In genomic region chr18:23550898-23551297, GRCh38 we compare ENCODE assay signal across 24 cellular contexts. TPM values are rescaled to one million over a fixed set of nuclear protein-coding genes. Genes with fewer than 3 reads are reported as not detected.
A peak's percentile ranks its signal among the peaks of the same experiment; 100 is the strongest.
DNase-seq lines count a peak whose midpoint lies in the region; ATAC-seq and TF ChIP-seq lines count a peak whose summit lies in the region.
"Had no signal": no experiment of that assay in that cellular context is flagged by ENCODE, and none has a peak within 500 bp of the region (broad histone marks: within the 10 kb centered on the region; RNA-seq: fewer than 3 reads in every experiment).

No MANE protein-coding gene starts in this region.

- H3K4me2 ChIP-seq in OCI-LY7 (ENCODE audit: low read length) = no peak overlapping the region
- H3K4me2 ChIP-seq: A549 had no signal

- H3K9me3 ChIP-seq in OCI-LY7 (ENCODE audit: low read length) = no peaks in the 10 kb centered on the region
- H3K9me3 ChIP-seq in suprapubic skin = no peaks in the 10 kb centered on the region
- H3K9me3 ChIP-seq in ovary = no peaks in the 10 kb centered on the region
- H3K9me3 ChIP-seq: A549, psoas muscle, thoracic aorta had no signal

- DNase-seq in NCI-H510A treated with DMSO at 0.1 percent for 48 hours (lab: John Stamatoyannopoulos, UW) (peak; percentile 3), NCI-H510A (lab: John Stamatoyannopoulos, UW) (no peak), OCI-LY7 (ENCODE audit: low spot score) (no peak), lower leg skin (ENCODE audit: low spot score in 2 of 2) (peak; percentile 3 to 53), suprapubic skin (ENCODE audit: low spot score in 2 of 2) (no peak), AG20443 (ENCODE audit: low spot score) (no peak), ovary (no peak)
- DNase-seq: activated gamma-delta T cell; activated naive CD8-positive, alpha-beta T cell treated with anti-CD3 and anti-CD28 coated beads, Interleukin-2, amount 10 ng/mL, durations not matched to agents 7 days and 5 days; activated T-cell treated with anti-CD3 and anti-CD28 coated beads for 4 hours; CD8-positive, alpha-beta T cell; DMS153; head of caudate nucleus; NCI-H146; NCI-H2171 treated with DMSO at 0.1 percent for 48 hours; NCI-H69; psoas muscle; stimulated activated CD4-positive, alpha-beta T cell treated with anti-CD3 and anti-CD28 coated beads, Interleukin-15, amount 100 ng/mL, for 24 hours; stimulated activated naive CD8-positive, alpha-beta T cell treated with anti-CD3 and anti-CD28 coated beads, Interleukin-15, Interleukin-2, amounts not matched to agents 100 U/mL and 50 U/mL, for 24 hours; T-helper 1 cell had no signal

- H2AFZ ChIP-seq in OCI-LY7 (ENCODE audit: low read length) = no peak overlapping the region

- TF ChIP-seq POLR2A in lower leg skin (IDR thresholded peaks at IDR 0.05) (no peak), suprapubic skin (IDR thresholded peaks at IDR 0.05) (no peak), ovary (IDR thresholded peaks at IDR 0.05) (no peak)

- no peak for TF ChIP-seq CTCF in OCI-LY7 (conservative IDR thresholded peaks at IDR 0.05; ENCODE audit: low read length)
- TF ChIP-seq CTCF in lower leg skin (IDR thresholded peaks at IDR 0.05) = no peak
- TF ChIP-seq CTCF in suprapubic skin (IDR thresholded peaks at IDR 0.05) = no peak
- no peak for TF ChIP-seq CTCF in ovary (IDR thresholded peaks at IDR 0.05)

- TF ChIP-seq EP300 in suprapubic skin (IDR thresholded peaks at IDR 0.05) (no peak), ovary (IDR thresholded peaks at IDR 0.05) (no peak)

- CTCF ChIA-PET in OCI-LY7 (lab: Charles Lee; ENCODE audit: unreplicated experiment) = no interaction called here

- intact Hi-C loops in OCI-LY7 (cut with micrococcal nuclease; ENCODE audit: unreplicated experiment) = no loop called here
- intact Hi-C loops in lower leg skin (cut with DNase I; ENCODE audit: low total_unique reads) = no loop called here
- intact Hi-C loops in ovary (cut with DNase I) = loop anchor here in 1 of 4 donors (2.0 kb wide), 1 partner anchor 70 kb away; no protein-coding TSS in a partner anchor

- no peaks in the 10 kb centered on the region for H3K9me2 ChIP-seq in OCI-LY7 (ENCODE audit: insufficient read depth, low read length)

- no peaks in the 10 kb centered on the region for H3K27me3 ChIP-seq in suprapubic skin
- no peaks in the 10 kb centered on the region for H3K27me3 ChIP-seq in ovary

- ATAC-seq in GM18868 (IDR thresholded peaks at IDR 0.05; ENCODE audit: unreplicated experiment) = no peak
- ATAC-seq: A549; CD8-positive, alpha-beta T cell; HepG2; psoas muscle; stimulated activated naive CD8-positive, alpha-beta T cell treated with anti-CD3 and anti-CD28 coated beads, Interleukin-15, Interleukin-2, amounts not matched to agents 100 U/mL and 50 U/mL, for 24 hours had no signal

- POLR2A ChIA-PET in OCI-LY7 (lab: Charles Lee) = interaction anchor here (0.5 to 1.1 kb wide), 2 partner anchors 9 to 35 kb away, joined by 3 read pairs; no protein-coding TSS in a partner anchor

- H3K4me1 ChIP-seq in OCI-LY7 (ENCODE audit: insufficient read depth, low read length, poor library complexity, severe bottlenecking) (no peaks in the 10 kb centered on the region), suprapubic skin (peaks cover 8% of the 10 kb centered on the region), ovary (ENCODE audit: insufficient read depth) (no peaks in the 10 kb centered on the region)
- H3K4me1 ChIP-seq: psoas muscle had no signal

- H3K79me2 ChIP-seq in OCI-LY7 (ENCODE audit: insufficient read depth, low read depth, low read length) = no peaks in the 10 kb centered on the region

- TSS peak; percentile 33 for BruUV-seq in OCI-LY7 (replicated peaks; lab: Mats Ljungman, UMichigan)

- H3K4me3 ChIP-seq in OCI-LY7 (ENCODE audit: low read depth, low read length, poor library complexity, severe bottlenecking) = no peak overlapping the region
- no peak overlapping the region for H3K4me3 ChIP-seq in lower leg skin (ENCODE audit: low read depth, poor library complexity, severe bottlenecking)
- no peak overlapping the region for H3K4me3 ChIP-seq in suprapubic skin
- H3K4me3 ChIP-seq in ovary = no peak overlapping the region
- H3K4me3 ChIP-seq: A549, psoas muscle, thoracic aorta had no signal

- H4K20me1 ChIP-seq in OCI-LY7 (ENCODE audit: insufficient read depth, low read length) = no peaks in the 10 kb centered on the region

- peaks cover 86% of the 10 kb centered on the region for H3K36me3 ChIP-seq in OCI-LY7 (ENCODE audit: insufficient read depth, low read length)
- H3K36me3 ChIP-seq in suprapubic skin = peaks cover 75% of the 10 kb centered on the region
- no peaks in the 10 kb centered on the region for H3K36me3 ChIP-seq in ovary

- H3K27ac ChIP-seq in OCI-LY7 (ENCODE audit: low read depth, low read length, poor library complexity, severe bottlenecking) (no peak overlapping the region), suprapubic skin (peak overlapping the region; percentile 69), ovary (no peak overlapping the region)
- H3K27ac ChIP-seq: A549, psoas muscle, thoracic aorta had no signal

RNA-seq across cellular contexts. Expression of gene NPC1, which starts 35.4 kb away (rescaled TPM):
- 22.3 and 26.0 TPM in 2 replicates for total RNA-seq in OCI-LY7 (2014; rRNA removed; shearing (Covaris generic))
- total RNA-seq in OCI-LY7 (2022) (38.9 and 40.7 TPM in 2 replicates), lower leg skin (100 to 1,000 TPM in 2 of 4 donors, 10 to 100 TPM in 2; 75.1 to 114 (median 100) TPM), suprapubic skin (100 to 1,000 TPM in 1 of 4 donors, 10 to 100 TPM in 3; 73.5 to 132 (median 90.3) TPM), ovary (10 to 100 TPM; 21.8 to 54.5 (median 29.8) TPM)
- polyA plus RNA-seq in ovary = 100 to 1,000 TPM in 1 of 2 donors, 10 to 100 TPM in 1; 26.4 to 100 TPM

RNA-seq across cellular contexts. Expression of gene RMC1, which starts 47.6 kb away (rescaled TPM):
- 28.4 and 32.8 TPM in 2 replicates for total RNA-seq in OCI-LY7 (2014; rRNA removed; shearing (Covaris generic))
- total RNA-seq in OCI-LY7 (2022) (36.2 and 41.5 TPM in 2 replicates), lower leg skin (10 to 100 TPM; 16.6 to 33.1 (median 25.4) TPM), suprapubic skin (10 to 100 TPM; 18.7 to 26.4 (median 23.0) TPM), ovary (10 to 100 TPM; 15.0 to 29.2 (median 21.8) TPM)
- 10 to 100 TPM; 22.9 to 29.5 TPM for polyA plus RNA-seq in ovary

Comparison
In these comparisons a context has a peak if more than half of its experiments do, and no peak if none do; other contexts are left out.
1. DNase-seq: peak in NCI-H510A treated with DMSO at 0.1 percent for 48 hours (single experiment) and lower leg skin (2 of 2); none in NCI-H510A (single experiment), OCI-LY7 (single experiment), suprapubic skin (0 of 2), AG20443 (single experiment) and ovary (0 of 5).